In genomic region chr6:88964509-88964908, GRCh38 we compare ENCODE assay signal across 9 cellular contexts. TPM values are rescaled to one million over a fixed set of nuclear protein-coding genes. Genes with fewer than 3 reads are reported as not detected.
DNase-seq lines count a peak whose midpoint lies in the region; ATAC-seq and TF ChIP-seq lines count a peak whose summit lies in the region.
"Had no signal": no experiment of that assay in that cellular context is flagged by ENCODE, and none has a peak within 500 bp of the region (broad histone marks: within the 10 kb centered on the region; RNA-seq: fewer than 3 reads in every experiment).

No MANE protein-coding gene starts in this region.

- H4K20me1 ChIP-seq in GM23248 (ENCODE audit: insufficient read depth), result no peaks in the 10 kb centered on the region

- no peak for TF ChIP-seq CTCF in RWPE2 (IDR thresholded peaks at IDR 0.05; ENCODE audit: poor library complexity, severe bottlenecking)
- no peak for TF ChIP-seq CTCF in esophagus muscularis mucosa (IDR thresholded peaks at IDR 0.05)
- no peak for TF ChIP-seq CTCF in psoas muscle (IDR thresholded peaks at IDR 0.05)

- ATAC-seq in RWPE2 (ENCODE audit: low read depth) (no peak), psoas muscle (no peak), HG03280 (IDR thresholded peaks at IDR 0.05; ENCODE audit: unreplicated experiment) (no peak), HG03442 (IDR thresholded peaks at IDR 0.05; ENCODE audit: unreplicated experiment) (no peak)

- peaks cover 4% of the 10 kb centered on the region for H3K9me3 ChIP-seq in GM23248 (ENCODE audit: low read depth)
- H3K9me3 ChIP-seq in RWPE2 (ENCODE audit: severe bottlenecking), result peaks cover 9% of the 10 kb centered on the region
- peaks cover 0 to 7% (median 0%) of the 10 kb centered on the region in 4 donors for H3K9me3 ChIP-seq in esophagus muscularis mucosa
- H3K9me3 ChIP-seq in psoas muscle, result peaks cover 21% of the 10 kb centered on the region

- H2AFZ ChIP-seq in GM23248, result peak overlapping the region; percentile 96

- H3K4me3 ChIP-seq in GM23248, result peak overlapping the region; percentile 80
- peak overlapping the region; percentile 81 for H3K4me3 ChIP-seq in RWPE2 (ENCODE audit: severe bottlenecking)
- H3K4me3 ChIP-seq in esophagus muscularis mucosa, result peak overlapping the region; percentile 63 to 94 (median 90)
- H3K4me3 ChIP-seq in psoas muscle, result peak overlapping the region; percentile 98

- no peaks in the 10 kb centered on the region for H3F3A ChIP-seq in GM23248 (ENCODE audit: insufficient read depth)

- intact Hi-C loops in esophagus muscularis mucosa (cut with DNase I) (no loop called here), psoas muscle (cut with DNase I) (no loop called here)

- peak overlapping the region; percentile 79 for H3K4me2 ChIP-seq in GM23248 (ENCODE audit: unreplicated experiment)

- no peaks in the 10 kb centered on the region for H3K27me3 ChIP-seq in GM23248 (replicated peaks; ENCODE audit: insufficient read depth)
- H3K27me3 ChIP-seq in RWPE2 (ENCODE audit: insufficient read depth, poor library complexity, severe bottlenecking), result no peaks in the 10 kb centered on the region
- no peaks in the 10 kb centered on the region for H3K27me3 ChIP-seq in esophagus muscularis mucosa
- H3K27me3 ChIP-seq in psoas muscle (ENCODE audit: insufficient read depth in 3 of 3, low read length in 2 of 3), result no peaks in the 10 kb centered on the region

- H3K9ac ChIP-seq in GM23248, result peak overlapping the region; percentile 95; the same call in 1 of the 2 replicates

- H3K36me3 ChIP-seq in GM23248 (ENCODE audit: low read depth) (no peaks in the 10 kb centered on the region), RWPE2 (ENCODE audit: low read depth) (peaks cover 8% of the 10 kb centered on the region; the same call in 1 of the 2 replicates), esophagus muscularis mucosa (no peaks in the 10 kb centered on the region), psoas muscle (ENCODE audit: insufficient read depth in 1 of 2, low read depth in 1 of 2) (no peaks in the 10 kb centered on the region)

- H3K27ac ChIP-seq in GM23248 (no peak overlapping the region), RWPE2 (ENCODE audit: poor library complexity, severe bottlenecking) (peak overlapping the region; percentile 45), esophagus muscularis mucosa (replicated peaks in 1 of 4) (peak overlapping the region in 3 of 4 donors; percentile 81 to 87 (median 87)), psoas muscle (peak overlapping the region; percentile 90)

- peaks cover 38% of the 10 kb centered on the region for H3K79me2 ChIP-seq in GM23248 (ENCODE audit: insufficient read depth)

- WGBS in GM23248 (ENCODE audit: low coverage in 1 of 2, low lambda C conversion rate in 2 of 2, missing lambda C conversion rate in 2 of 2), 2 experiments, result 43 to 53% methylated on average over 5 of the region's 5 CpGs
- 56% methylated on average over 5 of the region's 5 CpGs for WGBS in esophagus muscularis mucosa
- WGBS in psoas muscle, 3 donors, result 46 to 60% (median 48%) methylated on average over 5 of the region's 5 CpGs

- in situ Hi-C loops in GM23248 (cut with MboI), result no loop called here

- no peak for TF ChIP-seq EP300 in esophagus muscularis mucosa (IDR thresholded peaks at IDR 0.05)

- H3K4me1 ChIP-seq in GM23248 (ENCODE audit: insufficient read depth), result peaks cover 11% of the 10 kb centered on the region; the same call in 1 of the 2 replicates
- no peaks in the 10 kb centered on the region for H3K4me1 ChIP-seq in RWPE2 (ENCODE audit: insufficient read depth, poor library complexity, severe bottlenecking)
- peaks cover 14 to 30% (median 24%) of the 10 kb centered on the region in 4 donors for H3K4me1 ChIP-seq in esophagus muscularis mucosa
- peaks cover 8% of the 10 kb centered on the region for H3K4me1 ChIP-seq in psoas muscle

- TF ChIP-seq POLR2A in esophagus muscularis mucosa (IDR thresholded peaks at IDR 0.05; ENCODE audit: low read depth), result no peak

- no peaks in the 10 kb centered on the region for H3K9me2 ChIP-seq in GM23248 (ENCODE audit: insufficient read depth)

- peak; percentile 5 for DNase-seq in GM23248
- DNase-seq in RWPE2 (ENCODE audit: low spot score), result no peak
- DNase-seq in esophagus muscularis mucosa (ENCODE audit: extremely low spot score), result no peak
- no peak for DNase-seq in psoas muscle
- no peak for DNase-seq in cerebellar nuclear complex (lab: John Stamatoyannopoulos, UW)
- no peak for DNase-seq in cerebellar cortex (ENCODE audit: low spot score)
- DNase-seq: stimulated activated CD4-positive, alpha-beta T cell treated with anti-CD3 and anti-CD28 coated beads, Interleukin-2, amount 100 ng/mL, for 24 hours had no signal

RNA-seq across cellular contexts. Expression of gene RNGTT, which starts 1.1 kb away (rescaled TPM):
- total RNA-seq in GM23248 (2014; rRNA removed; shearing (Covaris generic)), result 15.0 and 21.5 TPM in 2 replicates
- polyA plus RNA-seq in GM23248 (2016; fragmentation: Nextera tagmentation; extraction: Ambion mirVana) (9.2 and 10.9 TPM in 2 replicates), psoas muscle (1 to 10 TPM; 3.9 to 8.8 (median 8.3) TPM)
- total RNA-seq in esophagus muscularis mucosa (10 to 100 TPM; 10.7 to 13.9 (median 12.0) TPM), psoas muscle (1 to 10 TPM; 6.0 to 8.2 (median 7.4) TPM)
